1 cellular context compared by ENCODE assay signal in the genomic region with DNA sequence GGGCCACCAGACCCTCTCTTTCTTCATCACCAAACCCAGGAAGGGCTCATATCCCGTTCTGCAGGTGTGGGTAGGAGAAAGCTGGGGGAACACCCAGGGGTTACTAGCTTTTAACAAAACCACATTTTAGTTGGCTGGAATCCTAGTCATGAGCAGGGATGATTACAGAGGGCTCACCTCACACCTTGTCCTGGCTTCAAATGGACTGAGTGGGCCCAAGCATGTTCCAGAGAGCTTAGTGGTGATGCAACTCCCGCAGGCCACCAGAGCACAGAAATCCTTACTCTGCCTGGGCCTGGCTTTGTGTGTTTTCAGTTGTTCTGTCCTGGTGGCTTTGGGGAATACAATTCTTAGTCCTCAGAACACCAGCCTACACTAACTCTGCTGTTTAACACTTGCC.
TF ChIP-seq lines count a peak whose summit lies in the region.

No MANE protein-coding gene starts in this region.

TF ChIP-seq in HCT116, 20 proteins besides CTCF, POLR2A, EP300 and RAD21 (continued from another document):
- TF ChIP-seq, protein P1, sequence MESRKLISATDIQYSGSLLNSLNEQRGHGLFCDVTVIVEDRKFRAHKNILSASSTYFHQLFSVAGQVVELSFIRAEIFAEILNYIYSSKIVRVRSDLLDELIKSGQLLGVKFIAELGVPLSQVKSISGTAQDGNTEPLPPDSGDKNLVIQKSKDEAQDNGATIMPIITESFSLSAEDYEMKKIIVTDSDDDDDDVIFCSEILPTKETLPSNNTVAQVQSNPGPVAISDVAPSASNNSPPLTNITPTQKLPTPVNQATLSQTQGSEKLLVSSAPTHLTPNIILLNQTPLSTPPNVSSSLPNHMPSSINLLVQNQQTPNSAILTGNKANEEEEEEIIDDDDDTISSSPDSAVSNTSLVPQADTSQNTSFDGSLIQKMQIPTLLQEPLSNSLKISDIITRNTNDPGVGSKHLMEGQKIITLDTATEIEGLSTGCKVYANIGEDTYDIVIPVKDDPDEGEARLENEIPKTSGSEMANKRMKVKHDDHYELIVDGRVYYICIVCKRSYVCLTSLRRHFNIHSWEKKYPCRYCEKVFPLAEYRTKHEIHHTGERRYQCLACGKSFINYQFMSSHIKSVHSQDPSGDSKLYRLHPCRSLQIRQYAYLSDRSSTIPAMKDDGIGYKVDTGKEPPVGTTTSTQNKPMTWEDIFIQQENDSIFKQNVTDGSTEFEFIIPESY (IDR thresholded peaks at IDR 0.05; ENCODE audit: extremely low read depth, insufficient replicate concordance, low read length): no peak
- TF ChIP-seq, protein P2, sequence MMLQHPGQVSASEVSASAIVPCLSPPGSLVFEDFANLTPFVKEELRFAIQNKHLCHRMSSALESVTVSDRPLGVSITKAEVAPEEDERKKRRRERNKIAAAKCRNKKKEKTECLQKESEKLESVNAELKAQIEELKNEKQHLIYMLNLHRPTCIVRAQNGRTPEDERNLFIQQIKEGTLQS (IDR thresholded peaks at IDR 0.05): no peak
- TF ChIP-seq ELF1 (IDR thresholded peaks at IDR 0.05; ENCODE audit: borderline replicate concordance, low read depth): no peak
- no peak for TF ChIP-seq EGR1 (IDR thresholded peaks at IDR 0.05; ENCODE audit: low read depth)
- TF ChIP-seq TCF7L2 (IDR thresholded peaks at IDR 0.05; ENCODE audit: borderline replicate concordance, extremely low read depth, insufficient read depth, insufficient read length): no peak
- no peak for TF ChIP-seq SRF (IDR thresholded peaks at IDR 0.05; ENCODE audit: low read depth)
- TF ChIP-seq SIN3A (IDR thresholded peaks at IDR 0.05; ENCODE audit: low read depth): no peak
- no peak for TF ChIP-seq CBX3 (IDR thresholded peaks at IDR 0.05; ENCODE audit: low read depth)
- no peak for TF ChIP-seq EZH2 (IDR thresholded peaks at IDR 0.05)
